ENCODE assay signal across 8 cellular contexts in genomic region chr5:151772868-151773561, GRCh38. TPM values are rescaled to one million over a fixed set of nuclear protein-coding genes. Genes with fewer than 3 reads are reported as not detected.
DNase-seq lines count a peak whose midpoint lies in the region; ATAC-seq, FAIRE-seq and TF ChIP-seq lines count a peak whose summit lies in the region.

No MANE protein-coding gene starts in this region.

- H3K4me1 ChIP-seq in Panc1 (ENCODE audit: control insufficient read depth, insufficient read depth, low read length), result peaks cover 24% of the 10 kb centered on the region
- peaks cover 32% of the 10 kb centered on the region for H3K4me1 ChIP-seq in endothelial cell of umbilical vein (ENCODE audit: control insufficient read depth, extremely low read depth, insufficient read depth, low read length)

- peak overlapping the region; percentile 88 for H3K27ac ChIP-seq in Panc1 (ENCODE audit: low read length)
- peak overlapping the region; percentile 21 for H3K27ac ChIP-seq in endothelial cell of umbilical vein (ENCODE audit: insufficient read depth, low read depth, low read length)
- H3K27ac ChIP-seq in neural cell (ENCODE audit: low read length), result peak overlapping the region; percentile 57

- ATAC-seq in Panc1 (no peak), GM21576 (IDR thresholded peaks at IDR 0.05; ENCODE audit: unreplicated experiment) (no peak), HG03139 (IDR thresholded peaks at IDR 0.05; ENCODE audit: unreplicated experiment) (no peak)

- peak; percentile 38 for TF ChIP-seq POLR2A in endothelial cell of umbilical vein (IDR thresholded peaks at IDR 0.05; ENCODE audit: low read depth, low read length)

- H3K9me3 ChIP-seq in Panc1 (ENCODE audit: control insufficient read depth, insufficient read depth, low read depth, low read length) (no peaks in the 10 kb centered on the region), endothelial cell of umbilical vein (replicated peaks; ENCODE audit: control insufficient read depth, insufficient read depth, low read length) (no peaks in the 10 kb centered on the region), neural cell (ENCODE audit: low read length) (no peaks in the 10 kb centered on the region)

- dilution Hi-C loops in endothelial cell of umbilical vein (cut with MboI; ENCODE audit: extremely low pct_ligation_motif_present, low sequenced_read_pairs), result no loop called here

- peaks cover 48% of the 10 kb centered on the region for H3K4me1 Mint-ChIP-seq in activated T-cell treated with anti-CD3 and anti-CD28 coated beads, Interleukin-2, amount 50 U/mL, for 24 hours (ENCODE audit: low read depth)

- peak; percentile 63 for FAIRE-seq in endothelial cell of umbilical vein (lab: Jason Lieb, UNC)

- H3K4me3 Mint-ChIP-seq in activated T-cell treated with anti-CD3 and anti-CD28 coated beads, Interleukin-2, amount 50 U/mL, for 24 hours, result peak overlapping the region; percentile 90

- H3K27ac Mint-ChIP-seq in activated T-cell treated with anti-CD3 and anti-CD28 coated beads, Interleukin-2, amount 50 U/mL, for 24 hours, result peak overlapping the region; percentile 86

- H3K4me2 ChIP-seq in endothelial cell of umbilical vein (ENCODE audit: insufficient read depth, low read length) (peak overlapping the region; percentile 97), neural cell (ENCODE audit: low read length) (peak overlapping the region; percentile 85)

- H3K79me2 ChIP-seq in endothelial cell of umbilical vein (ENCODE audit: control insufficient read depth, insufficient read depth, low read length), result peaks cover 60% of the 10 kb centered on the region
- H3K79me2 ChIP-seq in neural cell (replicated peaks; ENCODE audit: insufficient read depth, low read length), result peaks cover 46% of the 10 kb centered on the region

- intact Hi-C loops in Panc1 (cut with micrococcal nuclease; ENCODE audit: unreplicated experiment), result no loop called here
- intact Hi-C loops in endothelial cell of umbilical vein (cut with micrococcal nuclease), result loop anchor here (1.0 to 10.0 kb wide), 2 partner anchors 9 to 518 kb away; partner anchors contain the start of gene GM2A

- CTCF ChIA-PET in Panc1 (lab: Charles Lee) (interaction anchor here (0.6 to 0.9 kb wide), 2 partner anchors 125 to 741 kb away, joined by 3 read pairs; no protein-coding TSS in a partner anchor), endothelial cell of umbilical vein (lab: Charles Lee) (interaction anchor here (0.8 to 3.0 kb wide), 6 partner anchors 9 to 120 kb away, joined by 3 to 25 read pairs (median 4); partner anchors contain the start of gene ATOX1)

- no peak overlapping the region for H2AFZ ChIP-seq in endothelial cell of umbilical vein (ENCODE audit: low read depth, low read length)
- no peak overlapping the region for H2AFZ ChIP-seq in neural cell (ENCODE audit: low read depth, low read length)

- H3K9ac ChIP-seq in endothelial cell of umbilical vein (replicated peaks; ENCODE audit: extremely low read depth, insufficient read depth, low read length), result peak overlapping the region; percentile 78
- H3K9ac ChIP-seq in neural cell (ENCODE audit: low read length), result peak overlapping the region; percentile 70

- no peaks in the 10 kb centered on the region for H3K27me3 Mint-ChIP-seq in activated T-cell treated with anti-CD3 and anti-CD28 coated beads, Interleukin-2, amount 50 U/mL, for 24 hours

- no peaks in the 10 kb centered on the region for H3K9me2 ChIP-seq in neural cell (ENCODE audit: insufficient read depth, low read length)

- H3K36me3 Mint-ChIP-seq in activated T-cell treated with anti-CD3 and anti-CD28 coated beads, Interleukin-2, amount 50 U/mL, for 24 hours (ENCODE audit: low read depth), result peaks cover 59% of the 10 kb centered on the region

- no peaks in the 10 kb centered on the region for H3K9me1 ChIP-seq in endothelial cell of umbilical vein (replicated peaks; ENCODE audit: control insufficient read depth, extremely low read depth, insufficient read depth, low read length)

- peaks cover 17% of the 10 kb centered on the region for H4K20me1 ChIP-seq in endothelial cell of umbilical vein (replicated peaks; ENCODE audit: control insufficient read depth, extremely low read depth, insufficient read depth, low read length)
- peaks cover 5% of the 10 kb centered on the region for H4K20me1 ChIP-seq in neural cell (ENCODE audit: insufficient read depth)

- H3K36me3 ChIP-seq in Panc1 (ENCODE audit: control insufficient read depth, insufficient read depth, low read length), result peaks cover 11% of the 10 kb centered on the region
- H3K36me3 ChIP-seq in endothelial cell of umbilical vein (ENCODE audit: control insufficient read depth in 2 of 2, extremely low read depth in 1 of 2, insufficient read depth in 2 of 2, low read length in 2 of 2), result peaks cover under 1 to 2% of the 10 kb centered on the region in 2 experiments
- no peaks in the 10 kb centered on the region for H3K36me3 ChIP-seq in neural cell (ENCODE audit: insufficient read depth, low read length)

- TF ChIP-seq EP300 in neural cell (conservative IDR thresholded peaks at IDR 0.05; ENCODE audit: poor library complexity, severe bottlenecking), result no peak

- H3K4me3 ChIP-seq in Panc1 (ENCODE audit: low read depth in 2 of 2, low read length in 2 of 2) (peak overlapping the region; percentile 92 to 97), endothelial cell of umbilical vein (replicated peaks in 1 of 3; ENCODE audit: insufficient read depth in 1 of 3, low read depth in 1 of 3, low read length in 3 of 3) (peak overlapping the region; percentile 62 to 85 (median 65)), neural cell (ENCODE audit: low read length) (peak overlapping the region; percentile 73)

- DNase-seq in activated T-cell treated with anti-CD3 and anti-CD28 coated beads, Interleukin-2, amount 50 U/mL, for 24 hours, result no peak
- DNase-seq in activated T-cell treated with anti-CD3 and anti-CD28 coated beads for 4 hours (no peak), Panc1 (ENCODE audit: low read depth, low spot score) (no peak), endothelial cell of umbilical vein (ENCODE audit: low read depth, low spot score) (no peak), ecto neural progenitor cell (ENCODE audit: low spot score) (no peak)

- H3K27me3 ChIP-seq in Panc1 (ENCODE audit: control insufficient read depth, insufficient read depth, low read length) (no peaks in the 10 kb centered on the region), endothelial cell of umbilical vein (ENCODE audit: control insufficient read depth in 2 of 2, insufficient read depth in 2 of 2, low read length in 2 of 2) (no peaks in the 10 kb centered on the region), neural cell (ENCODE audit: insufficient read depth, low read depth, low read length) (no peaks in the 10 kb centered on the region)

- no peaks in the 10 kb centered on the region for H3K9me3 Mint-ChIP-seq in activated T-cell treated with anti-CD3 and anti-CD28 coated beads, Interleukin-2, amount 50 U/mL, for 24 hours

- TF ChIP-seq RAD21 in neural cell (conservative IDR thresholded peaks at IDR 0.05), result no peak

- BruUV-seq in Panc1 (replicated peaks; lab: Mats Ljungman, UMichigan) (TSS peak; percentile 73), endothelial cell of umbilical vein (replicated peaks; lab: Mats Ljungman, UMichigan) (TSS peak; percentile 24)

- no peak for TF ChIP-seq CTCF in Panc1 (IDR thresholded peaks at IDR 0.05)
- no peak for TF ChIP-seq CTCF in endothelial cell of umbilical vein (IDR thresholded peaks at IDR 0.05; ENCODE audit: extremely low read depth in 1 of 2, insufficient read depth in 1 of 2, low read depth in 1 of 2, low read length in 2 of 2)
- no peak for TF ChIP-seq CTCF in neural cell (IDR thresholded peaks at IDR 0.05; ENCODE audit: poor library complexity, severe bottlenecking)

- in situ Hi-C loops in Panc1 (cut with HindIII; ENCODE audit: low pct_unique_long_range_greater_than_20kb, low sequenced_read_pairs), result no loop called here

- POLR2A ChIA-PET in Panc1 (lab: Charles Lee), result no interaction called here
- POLR2A ChIA-PET in endothelial cell of umbilical vein (lab: Charles Lee), result interaction anchor here (0.6 to 0.7 kb wide), 3 partner anchors 10 to 26 kb away, joined by 3 to 9 read pairs (median 5); no protein-coding TSS in a partner anchor

- no peaks in the 10 kb centered on the region for H3F3A ChIP-seq in neural cell (ENCODE audit: insufficient read depth, low read length, poor library complexity, severe bottlenecking)

TF ChIP-seq in endothelial cell of umbilical vein, 7 proteins besides CTCF, POLR2A, EP300 and RAD21 (continues in another document):
- TF ChIP-seq GATA2 (IDR thresholded peaks at IDR 0.05; ENCODE audit: insufficient read depth, insufficient read length, low read depth, low read length) (no peak), FOS (IDR thresholded peaks at IDR 0.05; ENCODE audit: borderline replicate concordance, insufficient read depth, low read length) (no peak)

TF ChIP-seq in neural cell, 6 proteins besides CTCF, POLR2A, EP300 and RAD21 (continues in another document):
- TF ChIP-seq POLR2AphosphoS5 (IDR thresholded peaks at IDR 0.05), result no peak
- TF ChIP-seq MXI1 (conservative IDR thresholded peaks at IDR 0.05; ENCODE audit: poor library complexity, severe bottlenecking), result no peak
- TF ChIP-seq EZH2 (IDR thresholded peaks at IDR 0.05; ENCODE audit: borderline replicate concordance, insufficient read depth, low read length, poor library complexity, severe bottlenecking), result no peak

RNA-seq across cellular contexts. Expression of gene G3BP1, which starts 1.3 kb away (rescaled TPM):
- total RNA-seq in Panc1 (2021; ENCODE audit: unreplicated experiment) (290 TPM), endothelial cell of umbilical vein (255 and 262 TPM in 2 replicates)
- polyA plus RNA-seq in Panc1 (2012; ENCODE audit: insufficient read length), result 138 TPM
- polyA plus RNA-seq in endothelial cell of umbilical vein (39.5 and 50.5 TPM in 2 replicates), neural cell (41.5 and 65.5 TPM in 2 replicates)
- 40.3 and 46.7 TPM in 2 replicates for polyA plus RNA-seq in endothelial cell of umbilical vein (2011; cell fraction: cytosol; rRNA removed)
- polyA plus RNA-seq in endothelial cell of umbilical vein (2011; cell fraction: nucleus; rRNA removed), result 53.0 and 64.6 TPM in 2 replicates
- polyA plus RNA-seq in endothelial cell of umbilical vein (2012), result 135 and 201 TPM in 2 replicates
- polyA minus RNA-seq in endothelial cell of umbilical vein (272 and 322 TPM in 2 replicates), neural cell (94.7 and 115 TPM in 2 replicates)
- 211 TPM for polyA minus RNA-seq in endothelial cell of umbilical vein (2011; cell fraction: cytosol; rRNA and poly(A)+ RNA removed)
- polyA minus RNA-seq in endothelial cell of umbilical vein (2011; cell fraction: nucleus; rRNA and poly(A)+ RNA removed), result 111 and 161 TPM in 2 replicates

RNA-seq across cellular contexts. Expression of gene ATOX1, which starts 14.6 kb away (rescaled TPM):
- total RNA-seq in Panc1 (2021; ENCODE audit: unreplicated experiment), result 202 TPM
- 298 TPM for polyA plus RNA-seq in Panc1 (2012; ENCODE audit: insufficient read length)
- 113 and 130 TPM in 2 replicates for total RNA-seq in endothelial cell of umbilical vein
- 292 and 392 TPM in 2 replicates for polyA plus RNA-seq in endothelial cell of umbilical vein
- polyA plus RNA-seq in endothelial cell of umbilical vein (2011; cell fraction: cytosol; rRNA removed), result 386 TPM in 2 replicates
- polyA plus RNA-seq in endothelial cell of umbilical vein (2011; cell fraction: nucleus; rRNA removed), result 104 and 109 TPM in 2 replicates
- 201 and 206 TPM in 2 replicates for polyA plus RNA-seq in endothelial cell of umbilical vein (2012)
- polyA minus RNA-seq in endothelial cell of umbilical vein, result 107 and 132 TPM in 2 replicates
- polyA minus RNA-seq in endothelial cell of umbilical vein (2011; cell fraction: cytosol; rRNA and poly(A)+ RNA removed), result 29.2 TPM
- polyA minus RNA-seq in endothelial cell of umbilical vein (2011; cell fraction: nucleus; rRNA and poly(A)+ RNA removed), result 28.1 and 40.3 TPM in 2 replicates
- polyA plus RNA-seq in neural cell, result 79.9 and 151 TPM in 2 replicates
- polyA minus RNA-seq in neural cell, result 40.5 and 43.3 TPM in 2 replicates

Comparison
In these comparisons a context has a peak if more than half of its experiments do, and no peak if none do; other contexts are left out.
1. H3K27ac ChIP-seq: peak in every context shown above with its lines; median percentile 88 in Panc1; 57 in neural cell; 21 in endothelial cell of umbilical vein.